Comparison of ENCODE assay signal across 1 cellular context in the genomic region with DNA sequence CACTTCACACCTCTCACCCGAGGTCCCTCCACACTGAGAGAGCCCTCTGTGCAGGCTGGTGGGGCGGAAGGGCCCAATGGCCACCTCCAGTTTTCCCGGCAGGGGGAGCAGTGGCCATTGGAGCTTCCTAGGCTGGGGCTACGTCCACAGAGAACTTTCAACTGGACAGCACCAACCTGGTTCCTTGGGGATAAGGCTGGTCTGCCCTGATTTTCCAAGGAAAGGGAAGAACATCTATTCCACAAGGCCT.
TF ChIP-seq lines count a peak whose summit lies in the region.

No MANE protein-coding gene starts in this region.

TF ChIP-seq in IMR-90, 13 proteins besides CTCF, POLR2A, EP300 and RAD21 (continued from another document):
- no peak for TF ChIP-seq MAZ (IDR thresholded peaks at IDR 0.05; ENCODE audit: borderline replicate concordance, low read depth, low read length)
- TF ChIP-seq, protein P1, sequence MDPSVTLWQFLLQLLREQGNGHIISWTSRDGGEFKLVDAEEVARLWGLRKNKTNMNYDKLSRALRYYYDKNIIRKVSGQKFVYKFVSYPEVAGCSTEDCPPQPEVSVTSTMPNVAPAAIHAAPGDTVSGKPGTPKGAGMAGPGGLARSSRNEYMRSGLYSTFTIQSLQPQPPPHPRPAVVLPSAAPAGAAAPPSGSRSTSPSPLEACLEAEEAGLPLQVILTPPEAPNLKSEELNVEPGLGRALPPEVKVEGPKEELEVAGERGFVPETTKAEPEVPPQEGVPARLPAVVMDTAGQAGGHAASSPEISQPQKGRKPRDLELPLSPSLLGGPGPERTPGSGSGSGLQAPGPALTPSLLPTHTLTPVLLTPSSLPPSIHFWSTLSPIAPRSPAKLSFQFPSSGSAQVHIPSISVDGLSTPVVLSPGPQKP (IDR thresholded peaks at IDR 0.05; ENCODE audit: borderline replicate concordance, low read depth, low read length): no peak
